In genomic region chr4:113436360-113436759, GRCh38 we compare ENCODE assay signal across 8 cellular contexts.
DNase-seq lines count a peak whose midpoint lies in the region; ATAC-seq, FAIRE-seq and TF ChIP-seq lines count a peak whose summit lies in the region.

No MANE protein-coding gene starts in this region.

- no peak for TF ChIP-seq POLR2A in gastroesophageal sphincter (IDR thresholded peaks at IDR 0.05)

- no peak overlapping the region for H3K4me3 ChIP-seq in SJSA1
- no peak overlapping the region for H3K4me3 ChIP-seq in gastroesophageal sphincter
- H3K4me3 ChIP-seq in skeletal muscle satellite cell (ENCODE audit: low read length), result peak overlapping the region; percentile 1

- H3K9me3 ChIP-seq in SJSA1 (replicated peaks) (no peaks in the 10 kb centered on the region), gastroesophageal sphincter (no peaks in the 10 kb centered on the region), skeletal muscle satellite cell (replicated peaks; ENCODE audit: low read length) (no peaks in the 10 kb centered on the region)

- H3K36me3 ChIP-seq in SJSA1, result no peaks in the 10 kb centered on the region
- H3K36me3 ChIP-seq in gastroesophageal sphincter, result no peaks in the 10 kb centered on the region
- H3K36me3 ChIP-seq in skeletal muscle satellite cell (ENCODE audit: insufficient read depth, low read length), result no peaks in the 10 kb centered on the region

- H3K4me1 ChIP-seq in SJSA1 (replicated peaks) (peaks cover 32% of the 10 kb centered on the region), gastroesophageal sphincter (peaks cover 7 to 33% (median 14%) of the 10 kb centered on the region in 3 donors), skeletal muscle satellite cell (ENCODE audit: control insufficient read depth, insufficient read depth, low read length) (peaks cover 44% of the 10 kb centered on the region)

- H3K27ac ChIP-seq in SJSA1 (peak overlapping the region; percentile 37), gastroesophageal sphincter (peak overlapping the region in 3 of 4 donors; percentile 38 to 71 (median 66))

- H3K27me3 ChIP-seq in SJSA1 (replicated peaks) (no peaks in the 10 kb centered on the region), gastroesophageal sphincter (no peaks in the 10 kb centered on the region), skeletal muscle satellite cell (ENCODE audit: control insufficient read depth, insufficient read depth, low read length) (no peaks in the 10 kb centered on the region)

- 22 to 23% methylated on average over 3 of the region's 3 CpGs for WGBS in gastroesophageal sphincter (ENCODE audit: low coverage in 1 of 2), 2 donors

- TF ChIP-seq CTCF in gastroesophageal sphincter (IDR thresholded peaks at IDR 0.05), result no peak

- FAIRE-seq in RCC 7860 (lab: Jason Lieb, UNC), result no peak

- H3K4me2 ChIP-seq in skeletal muscle satellite cell (ENCODE audit: low read length), result peak overlapping the region; percentile 53

- no peak overlapping the region for H3K9ac ChIP-seq in skeletal muscle satellite cell (ENCODE audit: low read depth, low read length)

- TF ChIP-seq EP300 in gastroesophageal sphincter (IDR thresholded peaks at IDR 0.05), result no peak

- DNase-seq in H4 (ENCODE audit: low spot score) (peak; percentile 46), SJSA1 (ENCODE audit: low read depth in 1 of 2, low spot score in 2 of 2) (no peak), RCC 7860 (ENCODE audit: low spot score) (no peak)
- no peak for DNase-seq in effector CD8-positive, alpha-beta T cell (lab: John Stamatoyannopoulos, UW)

- peak; percentile 34 for ATAC-seq in gastroesophageal sphincter
- no peak for ATAC-seq in HG03135 (IDR thresholded peaks at IDR 0.05; ENCODE audit: unreplicated experiment)
- ATAC-seq in GM18519 (IDR thresholded peaks at IDR 0.05; ENCODE audit: low FRiP score, unreplicated experiment), result no peak
